ENCODE assay signal across 8 cellular contexts in the genomic region with DNA sequence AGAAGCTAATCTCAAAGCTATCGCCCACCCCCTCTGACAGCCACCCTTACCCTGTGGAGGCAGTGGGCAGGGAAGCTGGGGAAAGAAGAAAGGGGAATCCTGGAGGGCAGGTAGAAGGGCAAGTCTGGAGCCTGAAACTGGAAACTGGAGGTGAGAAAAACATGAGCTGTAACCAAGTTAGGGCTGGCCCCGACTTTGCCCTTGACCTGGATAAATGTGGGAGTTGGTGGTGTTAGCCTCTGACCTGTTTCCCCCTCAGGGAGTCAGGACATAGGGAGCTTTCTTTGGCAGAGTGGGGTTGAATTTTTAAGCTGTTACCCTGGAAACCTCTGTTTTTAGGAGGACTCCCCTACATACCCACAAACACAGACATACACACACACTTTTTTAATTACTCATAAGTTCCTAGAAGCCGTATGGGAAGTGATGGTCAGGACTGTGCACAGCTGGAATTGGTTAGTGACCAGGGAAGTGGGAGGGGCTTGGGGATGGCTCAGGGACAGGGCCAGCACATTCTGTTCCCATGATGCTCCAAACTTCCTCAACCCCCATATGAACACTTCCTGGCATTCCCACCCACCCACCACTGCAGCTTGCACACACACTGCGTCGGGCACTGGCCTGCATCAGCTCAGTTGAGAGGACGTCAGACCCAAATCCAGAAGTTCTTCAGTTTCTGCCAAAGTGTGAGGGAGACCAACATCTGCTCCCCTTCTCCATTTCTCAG. TPM values are rescaled to one million over a fixed set of nuclear protein-coding genes. Genes with fewer than 3 reads are reported as not detected.
DNase-seq lines count a peak whose midpoint lies in the region; ATAC-seq and TF ChIP-seq lines count a peak whose summit lies in the region.

No MANE protein-coding gene starts in this region.

- no peak overlapping the region for H2AFZ ChIP-seq in PC-9

- H3K27me3 Mint-ChIP-seq in progenitor cell of endocrine pancreas: peaks cover 16% of the 10 kb centered on the region

- POLR2A ChIA-PET in PC-9 (lab: Charles Lee; ENCODE audit: unreplicated experiment): interaction anchor here (0.5 to 1.0 kb wide), 4 partner anchors 30 to 306 kb away, joined by 3 to 5 read pairs (median 4); partner anchors contain the start of genes ORMDL2 and SARNP

- H3K36me3 Mint-ChIP-seq in progenitor cell of endocrine pancreas (ENCODE audit: insufficient read depth): no peaks in the 10 kb centered on the region

- H3K4me3 ChIP-seq in PC-9 (no peak overlapping the region), lung (no peak overlapping the region), testis (no peak overlapping the region)

- no TSS peak for BruUV-seq in PC-9 (replicated peaks; lab: Mats Ljungman, UMichigan)

- H3K27ac ChIP-seq in PC-9 (no peak overlapping the region), cingulate gyrus (ENCODE audit: low read depth, low read length) (peak overlapping the region; percentile 77), lung (ENCODE audit: low read depth in 1 of 2, low read length in 1 of 2) (peak overlapping the region; percentile 94 to 95), testis (peak overlapping the region; percentile 83 to 95)

- H3K27me3 ChIP-seq in PC-9 (ENCODE audit: insufficient read depth, low read depth) (no peaks in the 10 kb centered on the region), lung (ENCODE audit: control insufficient read depth, insufficient read depth) (no peaks in the 10 kb centered on the region), testis (no peaks in the 10 kb centered on the region)

- no peaks in the 10 kb centered on the region for H3K4me1 Mint-ChIP-seq in progenitor cell of endocrine pancreas (ENCODE audit: low read depth)

- ATAC-seq in lung (ENCODE audit: insufficient read depth, low FRiP score) (peak; percentile 89), HG02840 (IDR thresholded peaks at IDR 0.05; ENCODE audit: low FRiP score, unreplicated experiment) (no peak)

- no peak overlapping the region for H3K27ac Mint-ChIP-seq in progenitor cell of endocrine pancreas

- no peaks in the 10 kb centered on the region for H3K9me3 ChIP-seq in PC-9 (ENCODE audit: insufficient read depth, low read depth)
- H3K9me3 ChIP-seq in lung (ENCODE audit: control insufficient read depth in 2 of 2, insufficient read depth in 1 of 2, low read length in 1 of 2): no peaks in the 10 kb centered on the region
- no peaks in the 10 kb centered on the region for H3K9me3 ChIP-seq in testis

- H3F3A ChIP-seq in PC-9 (ENCODE audit: insufficient read depth, low read depth): no peaks in the 10 kb centered on the region

- no peaks in the 10 kb centered on the region for H3K79me2 ChIP-seq in PC-9 (ENCODE audit: low read depth)

- intact Hi-C loops in PC-9 (cut with micrococcal nuclease; ENCODE audit: unreplicated experiment): no loop called here
- intact Hi-C loops in testis (cut with DNase I; ENCODE audit: low total_unique reads): no loop called here

- H3K9me2 ChIP-seq in PC-9 (ENCODE audit: insufficient read depth): no peaks in the 10 kb centered on the region

- H3K9me3 Mint-ChIP-seq in progenitor cell of endocrine pancreas (ENCODE audit: low read depth): no peaks in the 10 kb centered on the region

- H3K4me1 ChIP-seq in PC-9 (replicated peaks; ENCODE audit: insufficient read depth): peaks cover 16% of the 10 kb centered on the region
- H3K4me1 ChIP-seq in lung (ENCODE audit: control insufficient read depth in 2 of 2, insufficient read depth in 2 of 2, low read length in 2 of 2): peaks cover 3 to 4% of the 10 kb centered on the region in 2 donors
- H3K4me1 ChIP-seq in testis: peaks cover 32% of the 10 kb centered on the region

- TF ChIP-seq CTCF in PC-9 (conservative IDR thresholded peaks at IDR 0.05) (no peak), lung (IDR thresholded peaks at IDR 0.05; ENCODE audit: control extremely low read depth, extremely low read depth) (no peak), testis (IDR thresholded peaks at IDR 0.05) (no peak), progenitor cell of endocrine pancreas (IDR thresholded peaks at IDR 0.05; ENCODE audit: unreplicated experiment) (no peak)

- no peak overlapping the region for H3K4me3 Mint-ChIP-seq in progenitor cell of endocrine pancreas (ENCODE audit: low read depth)

- peak; percentile 94 for DNase-seq in AG20443 (ENCODE audit: low spot score)
- peak; percentile 38 to 41 for DNase-seq in PC-9
- DNase-seq in lung (ENCODE audit: low spot score): peak; percentile 82
- peak; percentile 90 for DNase-seq in testis
- DNase-seq in stimulated activated naive CD4-positive, alpha-beta T cell treated with Interleukin-2 at 50 U/mL for 16 hours (lab: John Stamatoyannopoulos, UW): no peak
- DNase-seq in progenitor cell of endocrine pancreas (ENCODE audit: low spot score, unreplicated experiment): no peak

- H3K36me3 ChIP-seq in PC-9 (ENCODE audit: low read depth) (no peaks in the 10 kb centered on the region), lung (ENCODE audit: control insufficient read depth in 2 of 2, insufficient read depth in 2 of 2, low read length in 2 of 2) (no peaks in the 10 kb centered on the region), testis (ENCODE audit: low read depth, missing control alignments) (no peaks in the 10 kb centered on the region)

- peak overlapping the region; percentile 9; the same call in 1 of the 2 replicates for H3K4me2 ChIP-seq in PC-9

- WGBS in lung, 2 donors: 38% methylated on average over 6 of the region's 6 CpGs
- 24 to 31% methylated on average over 6 of the region's 6 CpGs for WGBS in testis, 2 donors

- CTCF ChIA-PET in PC-9 (lab: Charles Lee): no interaction called here

- H4K20me1 ChIP-seq in PC-9 (ENCODE audit: insufficient read depth): no peaks in the 10 kb centered on the region

- no peak for TF ChIP-seq POLR2A in testis (IDR thresholded peaks at IDR 0.05)

RNA-seq across cellular contexts. Expression of gene MMP19, which starts 5.0 kb away (rescaled TPM):
- total RNA-seq in PC-9 (2021): 0.60 and 0.83 TPM in 2 replicates
- 10 to 100 TPM in 1 of 2 donors, 1 to 10 TPM in 1; 9.6 to 53.9 TPM for total RNA-seq in lung
- 10 to 100 TPM in 1 of 2 donors, 1 to 10 TPM in 1; 9.3 to 92.1 TPM for polyA plus RNA-seq in lung
- 1 to 10 TPM; 1.3 TPM for total RNA-seq in testis
- 6.5 TPM for polyA plus RNA-seq in testis (ENCODE audit: insufficient read depth, low read depth, low replicate concordance)
- 0.62 and 0.89 TPM in 2 replicates for total RNA-seq in progenitor cell of endocrine pancreas

RNA-seq across cellular contexts. Expression of gene DNAJC14, which starts 18.4 kb away (rescaled TPM):
- 27.6 and 31.1 TPM in 2 replicates for total RNA-seq in PC-9 (2021)
- total RNA-seq in lung: 10 to 100 TPM; 24.9 to 33.0 TPM
- 10 to 100 TPM; 15.8 to 30.7 TPM for polyA plus RNA-seq in lung
- 10 to 100 TPM; 74.6 to 75.4 TPM for total RNA-seq in testis
- polyA plus RNA-seq in testis (ENCODE audit: insufficient read depth, low read depth, low replicate concordance): 67.6 TPM
- total RNA-seq in progenitor cell of endocrine pancreas: 37.6 and 38.6 TPM in 2 replicates

RNA-seq across cellular contexts. Expression of gene ORMDL2, which starts 29.9 kb away (rescaled TPM):
- total RNA-seq in PC-9 (2021) (22.5 and 22.9 TPM in 2 replicates), lung (10 to 100 TPM; 22.4 to 69.2 TPM), testis (10 to 100 TPM; 16.2 to 18.6 TPM), progenitor cell of endocrine pancreas (36.5 and 40.5 TPM in 2 replicates)
- polyA plus RNA-seq in lung (10 to 100 TPM; 94.6 to 98.1 TPM), testis (ENCODE audit: insufficient read depth, low read depth, low replicate concordance) (82.4 TPM)

RNA-seq across cellular contexts. Expression of gene SARNP, which starts 30.2 kb away (rescaled TPM):
- 65.6 and 74.8 TPM in 2 replicates for total RNA-seq in PC-9 (2021)
- total RNA-seq in lung: 10 to 100 TPM; 51.9 to 76.7 TPM
- polyA plus RNA-seq in lung: 100 to 1,000 TPM in 1 of 2 donors, 10 to 100 TPM in 1; 87.7 to 102 TPM
- total RNA-seq in testis: 10 to 100 TPM; 88.3 to 96.3 TPM
- polyA plus RNA-seq in testis (ENCODE audit: insufficient read depth, low read depth, low replicate concordance): 99.2 TPM
- 85.7 and 91.0 TPM in 2 replicates for total RNA-seq in progenitor cell of endocrine pancreas

Comparison
In these comparisons a context has a peak if more than half of its experiments do, and no peak if none do; other contexts are left out.
1. DNase-seq: peak in AG20443 (single experiment), PC-9 (2 of 2), lung (single experiment) and testis (single experiment); none in stimulated activated naive CD4-positive, alpha-beta T cell treated with Interleukin-2 at 50 U/mL for 16 hours (single experiment) and progenitor cell of endocrine pancreas (single experiment).